In the genomic region with DNA sequence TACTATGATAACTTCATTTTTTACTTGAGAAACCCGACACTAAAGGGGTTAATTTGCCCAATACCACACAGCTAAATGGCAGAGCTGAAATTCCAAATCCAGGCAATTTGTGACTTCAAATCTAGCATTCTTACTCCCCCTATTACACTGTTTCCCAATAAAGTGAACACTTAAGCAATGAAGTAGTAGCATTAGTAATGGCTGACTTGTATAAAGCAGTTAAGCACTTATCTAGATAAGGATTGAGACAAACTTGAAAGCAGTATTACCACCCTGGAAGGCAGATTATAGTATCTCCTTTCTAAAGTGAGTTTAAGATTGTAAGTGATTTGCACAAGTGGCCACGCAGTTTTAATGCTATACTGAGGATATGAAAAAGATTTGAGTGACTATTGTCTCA, we compare ENCODE assay signal across 2 cellular contexts.
TF ChIP-seq lines count a peak whose summit lies in the region.

No MANE protein-coding gene starts in this region.

TF ChIP-seq in HEK293, 187 proteins besides CTCF, POLR2A, EP300 and RAD21 (continued from another document):
- no peak for TF ChIP-seq ZNF112 (tag by site-specific recombination; IDR thresholded peaks at IDR 0.05)
- no peak for TF ChIP-seq ZXDB (tag by site-specific recombination; IDR thresholded peaks at IDR 0.05)
- TF ChIP-seq, protein P1, sequence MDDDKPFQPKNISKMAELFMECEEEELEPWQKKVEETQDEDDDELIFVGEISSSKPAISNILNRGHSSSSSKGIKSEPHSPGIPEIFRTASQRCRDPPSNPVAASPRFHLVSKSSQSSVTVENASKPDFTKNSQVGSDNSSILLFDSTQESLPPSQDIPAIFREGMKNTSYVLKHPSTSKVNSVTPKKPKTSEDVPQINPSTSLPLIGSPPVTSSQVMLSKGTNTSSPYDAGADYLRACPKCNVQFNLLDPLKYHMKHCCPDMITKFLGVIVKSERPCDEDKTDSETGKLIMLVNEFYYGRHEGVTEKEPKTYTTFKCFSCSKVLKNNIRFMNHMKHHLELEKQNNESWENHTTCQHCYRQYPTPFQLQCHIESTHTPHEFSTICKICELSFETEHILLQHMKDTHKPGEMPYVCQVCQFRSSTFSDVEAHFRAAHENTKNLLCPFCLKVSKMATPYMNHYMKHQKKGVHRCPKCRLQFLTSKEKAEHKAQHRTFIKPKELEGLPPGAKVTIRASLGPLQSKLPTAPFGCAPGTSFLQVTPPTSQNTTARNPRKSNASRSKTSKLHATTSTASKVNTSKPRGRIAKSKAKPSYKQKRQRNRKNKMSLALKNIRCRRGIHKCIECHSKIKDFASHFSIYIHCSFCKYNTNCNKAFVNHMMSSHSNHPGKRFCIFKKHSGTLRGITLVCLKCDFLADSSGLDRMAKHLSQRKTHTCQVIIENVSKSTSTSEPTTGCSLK (tag by site-specific recombination; IDR thresholded peaks at IDR 0.05): no peak
- TF ChIP-seq, protein P2, sequence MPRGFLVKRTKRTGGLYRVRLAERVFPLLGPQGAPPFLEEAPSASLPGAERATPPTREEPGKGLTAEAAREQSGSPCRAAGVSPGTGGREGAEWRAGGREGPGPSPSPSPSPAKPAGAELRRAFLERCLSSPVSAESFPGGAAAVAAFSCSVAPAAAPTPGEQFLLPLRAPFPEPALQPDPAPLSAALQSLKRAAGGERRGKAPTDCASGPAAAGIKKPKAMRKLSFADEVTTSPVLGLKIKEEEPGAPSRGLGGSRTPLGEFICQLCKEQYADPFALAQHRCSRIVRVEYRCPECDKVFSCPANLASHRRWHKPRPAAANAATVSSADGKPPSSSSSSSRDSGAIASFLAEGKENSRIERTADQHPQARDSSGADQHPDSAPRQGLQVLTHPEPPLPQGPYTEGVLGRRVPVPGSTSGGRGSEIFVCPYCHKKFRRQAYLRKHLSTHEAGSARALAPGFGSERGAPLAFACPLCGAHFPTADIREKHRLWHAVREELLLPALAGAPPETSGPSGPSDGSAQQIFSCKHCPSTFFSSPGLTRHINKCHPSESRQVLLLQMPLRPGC (tag by site-specific recombination; IDR thresholded peaks at IDR 0.05): no peak
- TF ChIP-seq, protein P3, sequence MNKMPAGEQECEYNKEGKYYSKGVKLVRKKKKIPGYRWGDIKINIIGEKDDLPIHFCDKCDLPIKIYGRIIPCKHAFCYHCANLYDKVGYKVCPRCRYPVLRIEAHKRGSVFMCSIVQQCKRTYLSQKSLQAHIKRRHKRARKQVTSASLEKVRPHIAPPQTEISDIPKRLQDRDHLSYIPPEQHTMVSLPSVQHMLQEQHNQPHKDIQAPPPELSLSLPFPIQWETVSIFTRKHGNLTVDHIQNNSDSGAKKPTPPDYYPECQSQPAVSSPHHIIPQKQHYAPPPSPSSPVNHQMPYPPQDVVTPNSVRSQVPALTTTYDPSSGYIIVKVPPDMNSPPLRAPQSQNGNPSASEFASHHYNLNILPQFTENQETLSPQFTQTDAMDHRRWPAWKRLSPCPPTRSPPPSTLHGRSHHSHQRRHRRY (tag by site-specific recombination; IDR thresholded peaks at IDR 0.05): no peak
TF ChIP-seq in HEK293: peak in this region for 5.

TF ChIP-seq in K562, 482 proteins besides CTCF, POLR2A, EP300 and RAD21 (continued from another document):
- TF ChIP-seq, protein P4, sequence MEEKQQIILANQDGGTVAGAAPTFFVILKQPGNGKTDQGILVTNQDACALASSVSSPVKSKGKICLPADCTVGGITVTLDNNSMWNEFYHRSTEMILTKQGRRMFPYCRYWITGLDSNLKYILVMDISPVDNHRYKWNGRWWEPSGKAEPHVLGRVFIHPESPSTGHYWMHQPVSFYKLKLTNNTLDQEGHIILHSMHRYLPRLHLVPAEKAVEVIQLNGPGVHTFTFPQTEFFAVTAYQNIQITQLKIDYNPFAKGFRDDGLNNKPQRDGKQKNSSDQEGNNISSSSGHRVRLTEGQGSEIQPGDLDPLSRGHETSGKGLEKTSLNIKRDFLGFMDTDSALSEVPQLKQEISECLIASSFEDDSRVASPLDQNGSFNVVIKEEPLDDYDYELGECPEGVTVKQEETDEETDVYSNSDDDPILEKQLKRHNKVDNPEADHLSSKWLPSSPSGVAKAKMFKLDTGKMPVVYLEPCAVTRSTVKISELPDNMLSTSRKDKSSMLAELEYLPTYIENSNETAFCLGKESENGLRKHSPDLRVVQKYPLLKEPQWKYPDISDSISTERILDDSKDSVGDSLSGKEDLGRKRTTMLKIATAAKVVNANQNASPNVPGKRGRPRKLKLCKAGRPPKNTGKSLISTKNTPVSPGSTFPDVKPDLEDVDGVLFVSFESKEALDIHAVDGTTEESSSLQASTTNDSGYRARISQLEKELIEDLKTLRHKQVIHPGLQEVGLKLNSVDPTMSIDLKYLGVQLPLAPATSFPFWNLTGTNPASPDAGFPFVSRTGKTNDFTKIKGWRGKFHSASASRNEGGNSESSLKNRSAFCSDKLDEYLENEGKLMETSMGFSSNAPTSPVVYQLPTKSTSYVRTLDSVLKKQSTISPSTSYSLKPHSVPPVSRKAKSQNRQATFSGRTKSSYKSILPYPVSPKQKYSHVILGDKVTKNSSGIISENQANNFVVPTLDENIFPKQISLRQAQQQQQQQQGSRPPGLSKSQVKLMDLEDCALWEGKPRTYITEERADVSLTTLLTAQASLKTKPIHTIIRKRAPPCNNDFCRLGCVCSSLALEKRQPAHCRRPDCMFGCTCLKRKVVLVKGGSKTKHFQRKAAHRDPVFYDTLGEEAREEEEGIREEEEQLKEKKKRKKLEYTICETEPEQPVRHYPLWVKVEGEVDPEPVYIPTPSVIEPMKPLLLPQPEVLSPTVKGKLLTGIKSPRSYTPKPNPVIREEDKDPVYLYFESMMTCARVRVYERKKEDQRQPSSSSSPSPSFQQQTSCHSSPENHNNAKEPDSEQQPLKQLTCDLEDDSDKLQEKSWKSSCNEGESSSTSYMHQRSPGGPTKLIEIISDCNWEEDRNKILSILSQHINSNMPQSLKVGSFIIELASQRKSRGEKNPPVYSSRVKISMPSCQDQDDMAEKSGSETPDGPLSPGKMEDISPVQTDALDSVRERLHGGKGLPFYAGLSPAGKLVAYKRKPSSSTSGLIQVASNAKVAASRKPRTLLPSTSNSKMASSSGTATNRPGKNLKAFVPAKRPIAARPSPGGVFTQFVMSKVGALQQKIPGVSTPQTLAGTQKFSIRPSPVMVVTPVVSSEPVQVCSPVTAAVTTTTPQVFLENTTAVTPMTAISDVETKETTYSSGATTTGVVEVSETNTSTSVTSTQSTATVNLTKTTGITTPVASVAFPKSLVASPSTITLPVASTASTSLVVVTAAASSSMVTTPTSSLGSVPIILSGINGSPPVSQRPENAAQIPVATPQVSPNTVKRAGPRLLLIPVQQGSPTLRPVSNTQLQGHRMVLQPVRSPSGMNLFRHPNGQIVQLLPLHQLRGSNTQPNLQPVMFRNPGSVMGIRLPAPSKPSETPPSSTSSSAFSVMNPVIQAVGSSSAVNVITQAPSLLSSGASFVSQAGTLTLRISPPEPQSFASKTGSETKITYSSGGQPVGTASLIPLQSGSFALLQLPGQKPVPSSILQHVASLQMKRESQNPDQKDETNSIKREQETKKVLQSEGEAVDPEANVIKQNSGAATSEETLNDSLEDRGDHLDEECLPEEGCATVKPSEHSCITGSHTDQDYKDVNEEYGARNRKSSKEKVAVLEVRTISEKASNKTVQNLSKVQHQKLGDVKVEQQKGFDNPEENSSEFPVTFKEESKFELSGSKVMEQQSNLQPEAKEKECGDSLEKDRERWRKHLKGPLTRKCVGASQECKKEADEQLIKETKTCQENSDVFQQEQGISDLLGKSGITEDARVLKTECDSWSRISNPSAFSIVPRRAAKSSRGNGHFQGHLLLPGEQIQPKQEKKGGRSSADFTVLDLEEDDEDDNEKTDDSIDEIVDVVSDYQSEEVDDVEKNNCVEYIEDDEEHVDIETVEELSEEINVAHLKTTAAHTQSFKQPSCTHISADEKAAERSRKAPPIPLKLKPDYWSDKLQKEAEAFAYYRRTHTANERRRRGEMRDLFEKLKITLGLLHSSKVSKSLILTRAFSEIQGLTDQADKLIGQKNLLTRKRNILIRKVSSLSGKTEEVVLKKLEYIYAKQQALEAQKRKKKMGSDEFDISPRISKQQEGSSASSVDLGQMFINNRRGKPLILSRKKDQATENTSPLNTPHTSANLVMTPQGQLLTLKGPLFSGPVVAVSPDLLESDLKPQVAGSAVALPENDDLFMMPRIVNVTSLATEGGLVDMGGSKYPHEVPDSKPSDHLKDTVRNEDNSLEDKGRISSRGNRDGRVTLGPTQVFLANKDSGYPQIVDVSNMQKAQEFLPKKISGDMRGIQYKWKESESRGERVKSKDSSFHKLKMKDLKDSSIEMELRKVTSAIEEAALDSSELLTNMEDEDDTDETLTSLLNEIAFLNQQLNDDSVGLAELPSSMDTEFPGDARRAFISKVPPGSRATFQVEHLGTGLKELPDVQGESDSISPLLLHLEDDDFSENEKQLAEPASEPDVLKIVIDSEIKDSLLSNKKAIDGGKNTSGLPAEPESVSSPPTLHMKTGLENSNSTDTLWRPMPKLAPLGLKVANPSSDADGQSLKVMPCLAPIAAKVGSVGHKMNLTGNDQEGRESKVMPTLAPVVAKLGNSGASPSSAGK (IDR thresholded peaks at IDR 0.05): no peak
- TF ChIP-seq ZNF589 (CRISPR knock-in tag; IDR thresholded peaks at IDR 0.05; ENCODE audit: low read depth) (0 out of 2 replicates have a peak, but pooled peaks have one; percentile 30), ZKSCAN1 (IDR thresholded peaks at IDR 0.05; ENCODE audit: low read depth, low read length) (no peak), NR2F6 (CRISPR knock-in tag; IDR thresholded peaks at IDR 0.05) (0 out of 2 replicates have a peak, but pooled peaks have one; percentile 33)
